In the genomic region with DNA sequence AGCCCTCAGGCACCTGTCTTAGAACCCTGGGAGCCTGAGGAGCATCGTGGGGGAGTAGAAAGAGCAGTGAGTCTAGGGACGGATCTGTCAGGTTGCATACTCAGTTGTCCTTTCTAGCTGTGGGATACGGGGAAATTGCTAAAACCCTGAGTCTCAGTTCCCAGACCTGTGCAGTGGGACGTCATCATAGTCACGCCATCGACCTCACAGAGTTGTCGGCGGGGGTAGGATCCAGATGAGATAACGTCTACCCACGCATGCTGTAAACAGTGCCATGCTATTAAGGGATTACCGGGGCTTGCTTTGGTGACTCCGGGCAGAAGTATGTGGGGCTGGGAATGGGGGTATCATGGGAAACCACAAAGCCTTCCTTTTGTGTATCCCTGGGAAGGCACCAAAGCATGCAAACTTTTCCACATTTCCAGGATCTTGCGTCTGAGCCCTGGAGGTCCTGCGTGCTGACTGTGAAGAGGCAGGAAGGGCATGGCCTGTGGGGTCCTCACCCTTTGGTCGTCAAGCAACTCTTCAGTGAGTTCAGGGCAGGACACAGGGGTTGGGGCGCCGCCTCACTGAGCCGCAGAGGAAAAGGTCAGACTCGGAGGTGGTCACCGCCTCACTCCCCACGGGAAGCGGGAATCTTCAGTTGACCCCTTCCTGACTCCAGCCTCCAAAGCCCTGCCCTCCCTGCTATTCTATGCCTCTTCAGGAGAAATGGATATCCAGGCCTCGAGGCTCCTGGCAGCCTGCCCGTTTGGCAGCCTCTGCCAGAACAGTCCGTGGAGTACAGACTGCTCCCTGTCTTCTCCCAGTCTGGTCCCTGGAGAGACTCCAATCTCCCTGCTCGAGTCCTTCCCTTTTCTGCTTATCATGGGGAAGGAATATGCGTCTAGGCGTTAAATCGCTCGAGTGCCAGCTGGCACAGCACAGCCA, we compare ENCODE assay signal across 9 cellular contexts.
A peak's percentile ranks its signal among the peaks of the same experiment; 100 is the strongest.
DNase-seq lines count a peak whose midpoint lies in the region; ATAC-seq and TF ChIP-seq lines count a peak whose summit lies in the region.
"Had no signal": no experiment of that assay in that cellular context is flagged by ENCODE, and none has a peak within 500 bp of the region (broad histone marks: within the 10 kb centered on the region; RNA-seq: fewer than 3 reads in every experiment).

No MANE protein-coding gene starts in this region.

- H3K36me3 ChIP-seq in SJCRH30: no peaks in the 10 kb centered on the region

- ATAC-seq in GM21390 (IDR thresholded peaks at IDR 0.05; ENCODE audit: unreplicated experiment) (no peak), GM18520 (IDR thresholded peaks at IDR 0.05; ENCODE audit: unreplicated experiment) (no peak)

- DNase-seq in HFF-Myc (ENCODE audit: extremely low read depth, low read depth): peak; percentile 79
- DNase-seq in SJCRH30: peak; percentile 99
- DNase-seq in fibroblast of mammary gland (ENCODE audit: low read depth): peak; percentile 100
- DNase-seq in non-pigmented ciliary epithelial cell (ENCODE audit: low read depth): peak; percentile 97
- no peak for DNase-seq in stimulated activated CD4-positive, alpha-beta T cell treated with anti-CD3 and anti-CD28 coated beads, Interleukin-4, amount 100 ng/mL, for 1 hour
- no peak for DNase-seq in stimulated activated CD4-positive, alpha-beta T cell treated with anti-CD3 and anti-CD28 coated beads, Interleukin-1b, Interleukin-23, amount 100 ng/mL, for 48 hours

- H3K9me3 ChIP-seq in SJCRH30 (replicated peaks): no peaks in the 10 kb centered on the region

- TF ChIP-seq CTCF in HFF-Myc (IDR thresholded peaks at IDR 0.05; ENCODE audit: low read depth, low read length, missing control alignments): no peak
- TF ChIP-seq CTCF in fibroblast of mammary gland (conservative IDR thresholded peaks at IDR 0.05; ENCODE audit: control insufficient read depth, insufficient read depth, low read depth, low read length): no peak

- no peaks in the 10 kb centered on the region for H3K27me3 ChIP-seq in SJCRH30

- peak overlapping the region; percentile 96 for H3K27ac ChIP-seq in SJCRH30
- H3K27ac ChIP-seq: HL-60 had no signal

- H3K4me3 ChIP-seq in HFF-Myc (replicated peaks; ENCODE audit: low read depth, low read length) (peak overlapping the region; percentile 20), SJCRH30 (peak overlapping the region; percentile 50), fibroblast of mammary gland (ENCODE audit: control insufficient read depth, low read depth, low read length) (peak overlapping the region; percentile 14)

- peaks cover 16% of the 10 kb centered on the region for H3K4me1 ChIP-seq in SJCRH30

Comparison
In these comparisons a context has a peak if more than half of its experiments do, and no peak if none do; other contexts are left out.
1. DNase-seq: peak in HFF-Myc (single experiment), SJCRH30 (2 of 2), fibroblast of mammary gland (single experiment) and non-pigmented ciliary epithelial cell (single experiment); none in stimulated activated CD4-positive, alpha-beta T cell treated with anti-CD3 and anti-CD28 coated beads, Interleukin-4, amount 100 ng/mL, for 1 hour (single experiment) and stimulated activated CD4-positive, alpha-beta T cell treated with anti-CD3 and anti-CD28 coated beads, Interleukin-1b, Interleukin-23, amount 100 ng/mL, for 48 hours (single experiment).
2. Peak in every context shown above with its lines, with median percentiles within 50 percentile points of each other: H3K4me3 ChIP-seq.